In the genomic region with DNA sequence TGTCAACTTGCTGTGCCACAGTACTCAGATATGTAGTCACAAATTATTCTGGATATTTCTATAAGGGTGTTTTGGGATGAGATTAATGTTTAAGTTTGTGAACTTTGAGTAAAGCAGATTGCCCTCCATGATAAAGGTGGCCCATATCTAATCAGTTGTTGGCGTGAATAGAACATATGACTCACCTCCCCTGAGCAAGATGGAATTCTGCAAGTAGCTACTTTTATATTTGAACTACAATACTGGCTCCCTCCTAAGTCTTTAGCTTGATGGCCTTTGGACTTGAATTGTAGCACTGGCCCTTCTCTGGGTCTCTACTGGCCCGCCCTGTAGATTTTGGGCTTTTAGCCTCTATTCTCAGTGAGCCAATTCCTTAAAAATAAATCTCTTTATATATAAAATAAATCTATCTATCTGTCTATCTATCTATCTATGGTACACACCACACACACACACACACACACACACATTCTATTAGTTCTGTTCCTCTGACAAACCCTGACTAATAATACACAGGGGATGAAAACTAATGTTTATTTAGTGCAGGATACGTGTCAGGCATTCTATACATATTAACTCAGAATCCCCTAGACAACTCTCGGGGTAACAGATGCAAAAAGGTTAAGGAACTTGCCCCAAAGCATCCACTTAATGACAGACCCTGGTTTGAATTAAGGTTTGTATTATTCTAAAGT, we compare ENCODE assay signal across 19 cellular contexts.
DNase-seq lines count a peak whose midpoint lies in the region; ATAC-seq and TF ChIP-seq lines count a peak whose summit lies in the region.
"Had no signal": no experiment of that assay in that cellular context is flagged by ENCODE, and none has a peak within 500 bp of the region (broad histone marks: within the 10 kb centered on the region; RNA-seq: fewer than 3 reads in every experiment).

No MANE protein-coding gene starts in this region.

- H3K4me3 ChIP-seq in epithelial cell of esophagus (ENCODE audit: low read length), result no peak overlapping the region
- H3K4me3 ChIP-seq: body of pancreas, skin epidermis, transverse colon had no signal

- no peak for ATAC-seq in GM19397 (IDR thresholded peaks at IDR 0.05; ENCODE audit: unreplicated experiment)
- no peak for ATAC-seq in GM21360 (IDR thresholded peaks at IDR 0.05; ENCODE audit: unreplicated experiment)
- ATAC-seq: body of pancreas; stimulated activated memory B cell treated with anti-CD40 and anti-IgM and Interleukin-4, amounts not matched to agents 10 μg/mL and 1 μg/mL and 100 μg/mL, for 72 hours had no signal

- no peak for TF ChIP-seq CTCF in epithelial cell of esophagus (IDR thresholded peaks at IDR 0.05; ENCODE audit: insufficient read depth, low read depth, low read length, missing control alignments)

- DNase-seq in EL, result peak; percentile 83
- DNase-seq in NCI-H226, result peak; percentile 59
- peak; percentile 86 for DNase-seq in epithelial cell of esophagus (ENCODE audit: low read depth)
- peak; percentile 54 for DNase-seq in non-pigmented ciliary epithelial cell (ENCODE audit: low read depth)
- no peak for DNase-seq in activated CD8-positive, alpha-beta memory T cell treated with anti-CD3 and anti-CD28 coated beads for 24 hours
- no peak for DNase-seq in anterior cingulate cortex (lab: John Stamatoyannopoulos, UW)
- DNase-seq: activated effector memory CD4-positive, alpha-beta T cell treated with anti-CD3 and anti-CD28 coated beads, Interleukin-2, amount 50 U/mL, for 16 hours; AML-193; body of pancreas; effector CD4-positive, alpha-beta T cell; midbrain; NCI-H1105; NCI-H2227 treated with DMSO at 0.1 percent for 48 hours; occipital lobe; transverse colon had no signal

Comparison
In these comparisons a context has a peak if more than half of its experiments do, and no peak if none do; other contexts are left out.
1. DNase-seq: peak in EL (single experiment), NCI-H226 (single experiment), epithelial cell of esophagus (single experiment) and non-pigmented ciliary epithelial cell (single experiment); none in activated CD8-positive, alpha-beta memory T cell treated with anti-CD3 and anti-CD28 coated beads for 24 hours (single experiment) and anterior cingulate cortex (0 of 58).